In genomic region chr10:7792541-7792940, GRCh38 we compare ENCODE assay signal across 23 cellular contexts. TPM values are rescaled to one million over a fixed set of nuclear protein-coding genes. Genes with fewer than 3 reads are reported as not detected.
DNase-seq lines count a peak whose midpoint lies in the region; ATAC-seq and TF ChIP-seq lines count a peak whose summit lies in the region.
"Had no signal": no experiment of that assay in that cellular context is flagged by ENCODE, and none has a peak within 500 bp of the region (broad histone marks: within the 10 kb centered on the region; RNA-seq: fewer than 3 reads in every experiment).

No MANE protein-coding gene starts in this region.

- no peaks in the 10 kb centered on the region for H3K27me3 Mint-ChIP-seq in activated naive CD8-positive, alpha-beta T cell
- no peaks in the 10 kb centered on the region for H3K27me3 Mint-ChIP-seq in activated naive CD8-positive, alpha-beta T cell treated with anti-CD3 and anti-CD28 coated beads, Interleukin-2, amount 50 U/mL, for 24 hours
- H3K27me3 Mint-ChIP-seq: stimulated activated memory B cell treated with anti-CD40 and anti-IgM and Interleukin-4, amounts not matched to agents 10 μg/mL and 1 μg/mL and 100 μg/mL, for 72 hours had no signal

- no peaks in the 10 kb centered on the region for H3K9me3 ChIP-seq in PC-3 (ENCODE audit: low read length)
- H3K9me3 ChIP-seq: adrenal gland, pancreas, sigmoid colon, tibial nerve had no signal

- H3K36me3 ChIP-seq in PC-3 (ENCODE audit: low read depth, low read length), result no peaks in the 10 kb centered on the region

- BruUV-seq in PC-3 (replicated peaks; lab: Mats Ljungman, UMichigan), result no TSS peak

- H3K9me2 ChIP-seq in PC-3 (replicated peaks; ENCODE audit: low read length), result no peaks in the 10 kb centered on the region

- H3K27me3 ChIP-seq in PC-3 (ENCODE audit: low read length), result no peaks in the 10 kb centered on the region
- H3K27me3 ChIP-seq: adrenal gland, pancreas, sigmoid colon, tibial nerve had no signal

- no peak overlapping the region for H3K27ac Mint-ChIP-seq in activated naive CD8-positive, alpha-beta T cell
- H3K27ac Mint-ChIP-seq in activated naive CD8-positive, alpha-beta T cell treated with anti-CD3 and anti-CD28 coated beads, Interleukin-2, amount 50 U/mL, for 24 hours, result no peak overlapping the region
- H3K27ac Mint-ChIP-seq: activated T-helper 2 cell treated with anti-CD3 and anti-CD28 coated beads, Interferon-gamma antibody, Interleukin-2, Interleukin-4, amounts not matched to agents 10 μg/mL and 5 μg/mL and 100 μg/mL, durations not matched to agents 14 hours and 24 hours and 36 hours; stimulated activated memory B cell treated with anti-CD40 and anti-IgM and Interleukin-4, amounts not matched to agents 10 μg/mL and 1 μg/mL and 100 μg/mL, for 72 hours had no signal

- H3K79me2 ChIP-seq in PC-3 (ENCODE audit: low read length), result peaks cover 87% of the 10 kb centered on the region

- H3K4me1 Mint-ChIP-seq in activated naive CD8-positive, alpha-beta T cell (ENCODE audit: low read depth), result peaks cover 81% of the 10 kb centered on the region
- peaks cover 71% of the 10 kb centered on the region for H3K4me1 Mint-ChIP-seq in activated naive CD8-positive, alpha-beta T cell treated with anti-CD3 and anti-CD28 coated beads, Interleukin-2, amount 50 U/mL, for 24 hours

- no peak overlapping the region for H2AFZ ChIP-seq in PC-3 (ENCODE audit: low read length)

- H3K4me2 ChIP-seq in PC-3 (ENCODE audit: low read length), result no peak overlapping the region

- no peaks in the 10 kb centered on the region for H3F3A ChIP-seq in PC-3 (ENCODE audit: low read length, unreplicated experiment)

- H3K27ac ChIP-seq in PC-3 (ENCODE audit: low read length) (no peak overlapping the region), substantia nigra (ENCODE audit: low read depth, low read length, poor library complexity, severe bottlenecking) (peak overlapping the region; percentile 15)
- H3K27ac ChIP-seq: sigmoid colon, tibial nerve had no signal

- H3K9me3 Mint-ChIP-seq in activated naive CD8-positive, alpha-beta T cell (ENCODE audit: low read depth), result no peaks in the 10 kb centered on the region
- no peaks in the 10 kb centered on the region for H3K9me3 Mint-ChIP-seq in activated naive CD8-positive, alpha-beta T cell treated with anti-CD3 and anti-CD28 coated beads, Interleukin-2, amount 50 U/mL, for 24 hours
- H3K9me3 Mint-ChIP-seq: activated T-helper 2 cell treated with anti-CD3 and anti-CD28 coated beads, Interferon-gamma antibody, Interleukin-2, Interleukin-4, amounts not matched to agents 10 μg/mL and 5 μg/mL and 100 μg/mL, durations not matched to agents 14 hours and 24 hours and 36 hours; stimulated activated memory B cell treated with anti-CD40 and anti-IgM and Interleukin-4, amounts not matched to agents 10 μg/mL and 1 μg/mL and 100 μg/mL, for 72 hours had no signal

- H4K20me1 ChIP-seq in PC-3 (ENCODE audit: low read length), result peaks cover 37% of the 10 kb centered on the region

- TF ChIP-seq CTCF in PC-3 (conservative IDR thresholded peaks at IDR 0.05; ENCODE audit: low read depth, low read length), result no peak

- H3K4me3 Mint-ChIP-seq in activated naive CD8-positive, alpha-beta T cell, result peak overlapping the region; percentile 12
- no peak overlapping the region for H3K4me3 Mint-ChIP-seq in activated naive CD8-positive, alpha-beta T cell treated with anti-CD3 and anti-CD28 coated beads, Interleukin-2, amount 50 U/mL, for 24 hours
- H3K4me3 Mint-ChIP-seq: CD14-positive monocyte; stimulated activated memory B cell treated with anti-CD40 and anti-IgM and Interleukin-4, amounts not matched to agents 10 μg/mL and 1 μg/mL and 100 μg/mL, for 72 hours had no signal

- peaks cover 23% of the 10 kb centered on the region for H3K4me1 ChIP-seq in PC-3 (ENCODE audit: insufficient read depth, low read length)

- intact Hi-C loops in PC-3 (cut with micrococcal nuclease), result no loop called here

- DNase-seq in activated naive CD8-positive, alpha-beta T cell treated with anti-CD3 and anti-CD28 coated beads, Interleukin-2, amount 50 U/mL, for 24 hours, result no peak
- peak; percentile 10 for DNase-seq in PC-3
- peak; percentile 84 for DNase-seq in foreskin melanocyte
- peak in 1 of 49 donors; percentile 7 for DNase-seq in substantia nigra (lab: John Stamatoyannopoulos, UW)
- DNase-seq in amygdala (lab: John Stamatoyannopoulos, UW), result no peak
- DNase-seq in GM19240 (ENCODE audit: insufficient read length, low spot score), result no peak
- DNase-seq: activated CD4-positive, CD25-positive, alpha-beta regulatory T cell treated with anti-CD3 and anti-CD28 coated beads, Interleukin-2, amount 50 U/mL, for 72 hours; adrenal gland; DMS53; GOT3; islet precursor cell; NCI-H187 treated with DMSO at 0.1 percent for 48 hours; pancreas; sigmoid colon; T-helper 9 cell had no signal

- no peak for ATAC-seq in activated naive CD8-positive, alpha-beta T cell treated with anti-CD3 and anti-CD28 coated beads, Interleukin-2, amount 50 U/mL, for 24 hours
- ATAC-seq in PC-3, result no peak
- ATAC-seq in GM21619 (IDR thresholded peaks at IDR 0.05; ENCODE audit: unreplicated experiment), result no peak
- ATAC-seq: K562; pancreas; stimulated activated memory B cell treated with anti-CD40 and anti-IgM and Interleukin-4, amounts not matched to agents 10 μg/mL and 1 μg/mL and 100 μg/mL, for 72 hours had no signal

- H3K4me3 ChIP-seq in PC-3 (ENCODE audit: low read length), result no peak overlapping the region
- H3K4me3 ChIP-seq: adrenal gland, K562, lung, pancreas, sigmoid colon, tibial nerve had no signal

- H3K9ac ChIP-seq in PC-3 (ENCODE audit: low read length), result no peak overlapping the region

- POLR2A ChIA-PET in PC-3 (lab: Charles Lee; ENCODE audit: unreplicated experiment), result no interaction called here

- peaks cover 14% of the 10 kb centered on the region for H3K36me3 Mint-ChIP-seq in activated naive CD8-positive, alpha-beta T cell
- peaks cover 46% of the 10 kb centered on the region for H3K36me3 Mint-ChIP-seq in activated naive CD8-positive, alpha-beta T cell treated with anti-CD3 and anti-CD28 coated beads, Interleukin-2, amount 50 U/mL, for 24 hours (ENCODE audit: low read depth)

- CTCF ChIA-PET in PC-3 (lab: Charles Lee), result no interaction called here

RNA-seq across cellular contexts. Expression of gene ATP5F1C, which starts 4.6 kb away (rescaled TPM):
- 167 and 177 TPM in 2 replicates for total RNA-seq in PC-3 (2014; rRNA removed)

RNA-seq across cellular contexts. Expression of gene KIN, which starts 4.7 kb away (rescaled TPM):
- total RNA-seq in PC-3 (2014; rRNA removed), result 2.4 and 7.3 TPM in 2 replicates

RNA-seq across cellular contexts. Expression of gene TAF3, which starts 25.8 kb away (rescaled TPM):
- 1.2 and 2.0 TPM in 2 replicates for total RNA-seq in PC-3 (2014; rRNA removed)

Comparison
In these comparisons a context has a peak if more than half of its experiments do, and no peak if none do; other contexts are left out.
1. DNase-seq: peak in PC-3 (single experiment) and foreskin melanocyte (single experiment); none in activated naive CD8-positive, alpha-beta T cell treated with anti-CD3 and anti-CD28 coated beads, Interleukin-2, amount 50 U/mL, for 24 hours (single experiment), amygdala (0 of 56) and GM19240 (single experiment).